ENCODE assay signal across 18 cellular contexts in the genomic region with DNA sequence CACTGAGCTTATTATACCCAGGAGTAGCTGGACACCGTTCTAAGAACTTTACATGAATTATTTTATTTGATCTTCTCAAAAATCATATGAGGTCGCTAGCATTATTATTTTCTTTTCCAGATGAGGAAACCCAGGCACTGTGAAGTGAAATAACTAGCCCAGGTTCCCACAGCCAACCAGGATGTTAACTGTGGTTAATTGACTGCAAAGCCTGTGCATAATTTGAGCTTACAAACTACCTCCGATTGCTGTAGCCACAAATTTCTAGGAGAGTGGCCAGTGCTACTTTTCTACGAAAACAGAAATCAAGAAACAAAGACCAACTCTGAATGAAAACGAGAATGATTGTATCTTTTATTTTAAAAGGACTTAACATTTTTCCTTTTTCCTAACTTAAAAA.
"Had no signal": no experiment of that assay in that cellular context is flagged by ENCODE, and none has a peak within 500 bp of the region (broad histone marks: within the 10 kb centered on the region; RNA-seq: fewer than 3 reads in every experiment).

No MANE protein-coding gene starts in this region.

- H3K27ac Mint-ChIP-seq: progenitor cell of endocrine pancreas, type B pancreatic cell had no signal

- ATAC-seq: left lung; naive thymus-derived CD8-positive, alpha-beta T cell had no signal

- H3K27ac ChIP-seq: ascending aorta, breast epithelium, left lung, right atrium auricular region had no signal

- H3K4me3 Mint-ChIP-seq: naive thymus-derived CD8-positive, alpha-beta T cell; type B pancreatic cell had no signal

- H3K4me3 ChIP-seq: ascending aorta, breast epithelium, left lung, right atrium auricular region had no signal

- H3K27me3 Mint-ChIP-seq: progenitor cell of endocrine pancreas, type B pancreatic cell had no signal

- H3K36me3 ChIP-seq: ascending aorta, breast epithelium, left lung, right atrium auricular region had no signal

- H3K9me3 ChIP-seq: ascending aorta, breast epithelium, right atrium auricular region had no signal

- H3K4me1 ChIP-seq: breast epithelium had no signal

- H3K36me3 Mint-ChIP-seq: type B pancreatic cell had no signal

- H3K27me3 ChIP-seq: ascending aorta, breast epithelium, left lung, right atrium auricular region had no signal

- DNase-seq: cerebellar nuclear complex; effector memory CD4-positive, alpha-beta T cell; foreskin fibroblast; hypothalamus; kidney; left lung; mammary epithelial cell; naive thymus-derived CD8-positive, alpha-beta T cell; nucleus accumbens; stimulated activated CD4-positive, alpha-beta T cell treated with anti-CD3 and anti-CD28 coated beads, Interleukin-15, amount 100 ng/mL, for 24 hours; stimulated activated CD4-positive, alpha-beta T cell treated with anti-CD3 and anti-CD28 coated beads, Interleukin-4, amount 100 ng/mL, for 1 hour; stimulated activated naive CD4-positive, alpha-beta T cell; T-helper 9 cell had no signal
